17 cellular contexts compared by ENCODE assay signal in genomic region chr14:63949696-63950095, GRCh38.
"Had no signal": no experiment of that assay in that cellular context is flagged by ENCODE, and none has a peak within 500 bp of the region (broad histone marks: within the 10 kb centered on the region; RNA-seq: fewer than 3 reads in every experiment).

No MANE protein-coding gene starts in this region.

- H3K36me3 ChIP-seq: ovary, uterus had no signal

- ATAC-seq: heart right ventricle, left lung had no signal

- H3K27ac ChIP-seq: heart right ventricle, left lung, ovary, stomach, thoracic aorta, uterus, VCaP had no signal

- H3K9me3 ChIP-seq: heart right ventricle, left lung, ovary, stomach, thoracic aorta, uterus had no signal

- DNase-seq: activated CD4-positive, alpha-beta memory T cell treated with anti-CD3 and anti-CD28 coated beads, Interleukin-2, amount 10 ng/mL, durations not matched to agents 7 days and 5 days; activated gamma-delta T cell; activated naive CD8-positive, alpha-beta T cell treated with anti-CD3 and anti-CD28 coated beads, Interleukin-2, amount 10 ng/mL, durations not matched to agents 7 days and 5 days; activated T-cell treated with anti-CD3 and anti-CD28 coated beads, Interleukin-2, amount 50 U/mL, for 48 hours; aorta; central memory CD4-positive, alpha-beta T cell; effector memory CD4-positive, alpha-beta T cell; heart right ventricle; left lung; ovary; stimulated activated CD4-positive, alpha-beta T cell treated with anti-CD3 and anti-CD28 coated beads, Interleukin-15, amount 100 ng/mL, for 24 hours; stimulated activated CD4-positive, alpha-beta T cell treated with anti-CD3 and anti-CD28 coated beads, Interleukin-4, amount 100 ng/mL, for 4 hours; stomach; T1000; uterus had no signal

- H3K4me3 ChIP-seq: heart right ventricle, left lung, ovary, stomach, thoracic aorta, uterus had no signal

- H3K27me3 ChIP-seq: heart right ventricle, left lung, ovary, stomach, uterus had no signal

- H3K4me1 ChIP-seq: left lung, stomach, uterus had no signal
